In genomic region chr20:23361651-23362391, GRCh38 we compare ENCODE assay signal across 8 cellular contexts. TPM values are rescaled to one million over a fixed set of nuclear protein-coding genes. Genes with fewer than 3 reads are reported as not detected.
DNase-seq lines count a peak whose midpoint lies in the region; ATAC-seq and TF ChIP-seq lines count a peak whose summit lies in the region.

TSS of gene GZF1 (plus strand) at chr20:23362182. CDS start at chr20:23364384, 2,202 bp downstream.

- peak; percentile 97 for DNase-seq in NCI-H146 treated with DMSO at 0.1 percent for 48 hours (lab: John Stamatoyannopoulos, UW; ENCODE audit: unreplicated experiment)
- peak; percentile 95 to 99 (median 98) for DNase-seq in T-helper 1 cell
- peak; percentile 97 to 99 (median 99) for DNase-seq in adrenal gland
- DNase-seq in heart left ventricle, result peak; percentile 98 to 99 (median 99)
- DNase-seq in posterior cingulate gyrus, result peak; percentile 96 to 100 (median 97)
- peak; percentile 100 for DNase-seq in type B pancreatic cell (ENCODE audit: extremely low spot score, unreplicated experiment)

- no peaks in the 10 kb centered on the region for H3K9me3 Mint-ChIP-seq in type B pancreatic cell

- H3K27me3 Mint-ChIP-seq in type B pancreatic cell, result no peaks in the 10 kb centered on the region

- ATAC-seq in HG02884 (IDR thresholded peaks at IDR 0.05; ENCODE audit: unreplicated experiment) (peak; percentile 57), heart left ventricle (peak; percentile 82 to 93 (median 86))

- peaks cover 25 to 49% of the 10 kb centered on the region in 2 donors for H3K4me1 ChIP-seq in adrenal gland (replicated peaks in 1 of 2)
- peaks cover 3 to 77% (median 56%) of the 10 kb centered on the region in 12 donors for H3K4me1 ChIP-seq in heart left ventricle

- TF ChIP-seq POLR2A in GM15510 (IDR thresholded peaks at IDR 0.05; ENCODE audit: borderline replicate concordance, extremely low read depth, insufficient read length) (peak; percentile 84), adrenal gland (IDR thresholded peaks at IDR 0.05) (peak; percentile 98 to 99), heart left ventricle (IDR thresholded peaks at IDR 0.05) (peak; percentile 87 to 89)

- H3K9me3 ChIP-seq in adrenal gland (replicated peaks in 1 of 3), result no peaks in the 10 kb centered on the region
- H3K9me3 ChIP-seq in heart left ventricle, result no peaks in the 10 kb centered on the region

- H3K27me3 ChIP-seq in adrenal gland (no peaks in the 10 kb centered on the region), heart left ventricle (no peaks in the 10 kb centered on the region)

- TF ChIP-seq CTCF in adrenal gland (IDR thresholded peaks at IDR 0.05) (peak in 4 of 6 experiments; percentile 10 to 54 (median 22)), heart left ventricle (IDR thresholded peaks at IDR 0.05) (peak in 5 of 12 donors; percentile 5 to 23 (median 13)), type B pancreatic cell (conservative IDR thresholded peaks at IDR 0.05) (no peak)

- H3K4me1 Mint-ChIP-seq in type B pancreatic cell (ENCODE audit: unreplicated experiment), result peaks cover 31% of the 10 kb centered on the region

- H3K27ac Mint-ChIP-seq in type B pancreatic cell, result peak within 1 kb of the TSS; percentile 96

- WGBS in adrenal gland, 4 donors, result 0 to 1% methylated on average over 87 to 95 of the region's 95 CpGs; no CpG with 5 or more reads in 2 of the 4 donors
- WGBS in heart left ventricle, 4 donors, result 0 to 2% (median 1%) methylated on average over 47 to 95 of the region's 95 CpGs

- H3K4me3 ChIP-seq in adrenal gland, result peak within 1 kb of the TSS; percentile 2 to 86 (median 58)
- H3K4me3 ChIP-seq in heart left ventricle, result peak within 1 kb of the TSS; percentile 69 to 94 (median 86)

- intact Hi-C loops in adrenal gland (cut with DNase I), result loop anchor here (5.0 to 10.0 kb wide), 2 partner anchors 55 to 63 kb away; partner anchors contain the start of gene NAPB (in 1 of the 2)
- intact Hi-C loops in heart left ventricle (cut with DNase I), result loop anchor here in 9 of 10 donors (2.0 to 10.0 kb wide), 10 partner anchors 35 to 275 kb away; partner anchors contain the start of genes NAPB (in 4 of the 9), CST9 (in 2 of the 9) and CST3 (in 1 of the 9)
- intact Hi-C loops in posterior cingulate gyrus (cut with DNase I), result loop anchor here (1.0 kb wide), 1 partner anchor 59 kb away; the partner anchor contains the start of gene NAPB

- H3K36me3 Mint-ChIP-seq in type B pancreatic cell, result peaks cover 17% of the 10 kb centered on the region

- H3K27ac ChIP-seq in adrenal gland (peak within 1 kb of the TSS; percentile 98 to 100 (median 100)), heart left ventricle (peak within 1 kb of the TSS; percentile 95 to 100 (median 100))

- peak within 1 kb of the TSS; percentile 95 for H3K4me3 Mint-ChIP-seq in type B pancreatic cell

- peaks cover 0 to 15% of the 10 kb centered on the region in 2 donors for H3K36me3 ChIP-seq in adrenal gland (replicated peaks in 1 of 2)
- peaks cover 0 to 28% (median 22%) of the 10 kb centered on the region in 9 donors for H3K36me3 ChIP-seq in heart left ventricle

RNA-seq across cellular contexts. Expression of gene GZF1, which starts in this region (rescaled TPM):
- total RNA-seq in adrenal gland (10 to 100 TPM; 11.1 to 31.7 (median 21.1) TPM), heart left ventricle (10 to 100 TPM; 16.5 to 34.6 (median 27.9) TPM), type B pancreatic cell (ENCODE audit: low replicate concordance) (13.4 and 14.4 TPM in 2 replicates)
- polyA plus RNA-seq in adrenal gland (10 to 100 TPM in 1 of 3 donors, 1 to 10 TPM in 2; 8.0 to 19.5 (median 8.2) TPM), heart left ventricle (10 to 100 TPM in 1 of 2 donors, 1 to 10 TPM in 1; 8.6 to 15.2 TPM)

Comparison
In these comparisons a context has a peak if more than half of its experiments do, and no peak if none do; other contexts are left out.
1. Peak in every context shown above with its lines: DNase-seq, ATAC-seq, H3K4me3 ChIP-seq and H3K27ac ChIP-seq.